In genomic region chr22:24156915-24157782, GRCh38 we compare ENCODE assay signal across 1 cellular context.
TF ChIP-seq lines count a peak whose summit lies in the region.

No MANE protein-coding gene starts in this region.

TF ChIP-seq in WTC11, 78 proteins besides CTCF, POLR2A, EP300 and RAD21 (continued from another document):
- TF ChIP-seq PREB (CRISPR knock-in tag; IDR thresholded peaks at IDR 0.05; ENCODE audit: borderline replicate concordance) (no peak), ZNF138 (CRISPR knock-in tag; conservative IDR thresholded peaks at IDR 0.05) (no peak), MYBL2 (CRISPR knock-in tag; IDR thresholded peaks at IDR 0.05) (no peak), CREB1 (CRISPR knock-in tag; IDR thresholded peaks at IDR 0.05) (no peak), ZNF281 (CRISPR knock-in tag; IDR thresholded peaks at IDR 0.05) (peak; percentile 84; the same call in 1 of the 2 replicates), FOXP1 (CRISPR knock-in tag; IDR thresholded peaks at IDR 0.05; ENCODE audit: borderline replicate concordance) (no peak), ZBTB21 (CRISPR knock-in tag; IDR thresholded peaks at IDR 0.05; ENCODE audit: borderline replicate concordance) (no peak), CBFB (CRISPR knock-in tag; IDR thresholded peaks at IDR 0.05; ENCODE audit: low read depth) (no peak), ATF6 (CRISPR knock-in tag; IDR thresholded peaks at IDR 0.05) (no peak), ZNF423 (CRISPR knock-in tag; IDR thresholded peaks at IDR 0.05) (peak; percentile 6; the same call in 1 of the 2 replicates), TEAD1 (CRISPR knock-in tag; IDR thresholded peaks at IDR 0.05) (no peak)
- TF ChIP-seq, protein P1, sequence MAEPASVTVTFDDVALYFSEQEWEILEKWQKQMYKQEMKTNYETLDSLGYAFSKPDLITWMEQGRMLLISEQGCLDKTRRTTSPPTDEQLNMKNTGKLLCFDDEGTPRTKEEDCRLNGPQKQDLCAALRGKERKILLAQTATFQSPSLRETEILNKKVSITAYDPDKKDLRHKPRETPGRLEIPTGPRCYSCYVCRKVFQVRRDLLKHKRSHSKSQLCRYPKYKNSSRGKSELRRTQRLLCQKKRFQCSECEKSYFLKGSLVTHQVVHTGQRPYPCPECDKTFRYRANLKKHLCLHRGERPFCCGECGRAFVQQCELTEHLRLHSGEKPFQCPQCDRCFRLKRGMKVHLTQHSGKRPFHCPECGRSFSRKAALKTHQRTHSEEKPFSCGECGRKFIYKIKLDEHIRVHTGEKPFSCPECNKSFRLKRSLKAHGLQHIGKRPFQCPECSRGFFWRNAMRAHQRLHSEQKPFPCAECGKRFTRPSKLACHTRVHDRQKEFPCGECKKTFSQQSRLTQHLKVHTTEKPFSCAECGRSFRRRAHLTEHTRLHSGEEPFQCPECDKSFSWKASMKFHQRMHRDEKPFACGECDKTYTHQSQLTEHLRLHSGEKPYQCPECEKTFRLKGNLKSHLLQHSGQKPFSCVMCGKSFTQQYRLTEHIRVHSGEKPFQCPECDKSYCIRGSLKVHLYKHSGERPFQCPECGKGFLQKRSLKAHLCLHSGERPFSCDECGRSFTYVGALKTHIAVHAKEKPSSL (CRISPR knock-in tag; conservative IDR thresholded peaks at IDR 0.05), result no peak
- TF ChIP-seq, protein P2, sequence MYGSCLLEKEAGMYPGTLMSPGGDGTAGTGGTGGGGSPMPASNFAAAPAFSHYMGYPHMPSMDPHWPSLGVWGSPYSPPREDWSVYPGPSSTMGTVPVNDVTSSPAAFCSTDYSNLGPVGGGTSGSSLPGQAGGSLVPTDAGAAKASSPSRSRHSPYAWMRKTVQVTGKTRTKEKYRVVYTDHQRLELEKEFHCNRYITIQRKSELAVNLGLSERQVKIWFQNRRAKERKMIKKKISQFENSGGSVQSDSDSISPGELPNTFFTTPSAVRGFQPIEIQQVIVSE (CRISPR knock-in tag; IDR thresholded peaks at IDR 0.05; ENCODE audit: borderline replicate concordance), result no peak
- TF ChIP-seq, protein P3, sequence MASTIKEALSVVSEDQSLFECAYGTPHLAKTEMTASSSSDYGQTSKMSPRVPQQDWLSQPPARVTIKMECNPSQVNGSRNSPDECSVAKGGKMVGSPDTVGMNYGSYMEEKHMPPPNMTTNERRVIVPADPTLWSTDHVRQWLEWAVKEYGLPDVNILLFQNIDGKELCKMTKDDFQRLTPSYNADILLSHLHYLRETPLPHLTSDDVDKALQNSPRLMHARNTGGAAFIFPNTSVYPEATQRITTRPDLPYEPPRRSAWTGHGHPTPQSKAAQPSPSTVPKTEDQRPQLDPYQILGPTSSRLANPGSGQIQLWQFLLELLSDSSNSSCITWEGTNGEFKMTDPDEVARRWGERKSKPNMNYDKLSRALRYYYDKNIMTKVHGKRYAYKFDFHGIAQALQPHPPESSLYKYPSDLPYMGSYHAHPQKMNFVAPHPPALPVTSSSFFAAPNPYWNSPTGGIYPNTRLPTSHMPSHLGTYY (CRISPR knock-in tag; IDR thresholded peaks at IDR 0.05), result no peak
- TF ChIP-seq, protein P4, sequence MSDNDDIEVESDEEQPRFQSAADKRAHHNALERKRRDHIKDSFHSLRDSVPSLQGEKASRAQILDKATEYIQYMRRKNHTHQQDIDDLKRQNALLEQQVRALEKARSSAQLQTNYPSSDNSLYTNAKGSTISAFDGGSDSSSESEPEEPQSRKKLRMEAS (CRISPR knock-in tag; IDR thresholded peaks at IDR 0.05), result 0 out of 2 replicates have a peak, but pooled peaks have one; percentile 22
- TF ChIP-seq, protein P5, sequence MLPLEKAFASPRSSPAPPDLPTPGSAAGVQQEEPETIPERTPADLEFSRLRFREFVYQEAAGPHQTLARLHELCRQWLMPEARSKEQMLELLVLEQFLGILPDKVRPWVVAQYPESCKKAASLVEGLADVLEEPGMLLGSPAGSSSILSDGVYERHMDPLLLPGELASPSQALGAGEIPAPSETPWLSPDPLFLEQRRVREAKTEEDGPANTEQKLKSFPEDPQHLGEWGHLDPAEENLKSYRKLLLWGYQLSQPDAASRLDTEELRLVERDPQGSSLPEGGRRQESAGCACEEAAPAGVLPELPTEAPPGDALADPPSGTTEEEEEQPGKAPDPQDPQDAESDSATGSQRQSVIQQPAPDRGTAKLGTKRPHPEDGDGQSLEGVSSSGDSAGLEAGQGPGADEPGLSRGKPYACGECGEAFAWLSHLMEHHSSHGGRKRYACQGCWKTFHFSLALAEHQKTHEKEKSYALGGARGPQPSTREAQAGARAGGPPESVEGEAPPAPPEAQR (CRISPR knock-in tag; IDR thresholded peaks at IDR 0.05), result no peak
